8 cellular contexts compared by ENCODE assay signal in the genomic region with DNA sequence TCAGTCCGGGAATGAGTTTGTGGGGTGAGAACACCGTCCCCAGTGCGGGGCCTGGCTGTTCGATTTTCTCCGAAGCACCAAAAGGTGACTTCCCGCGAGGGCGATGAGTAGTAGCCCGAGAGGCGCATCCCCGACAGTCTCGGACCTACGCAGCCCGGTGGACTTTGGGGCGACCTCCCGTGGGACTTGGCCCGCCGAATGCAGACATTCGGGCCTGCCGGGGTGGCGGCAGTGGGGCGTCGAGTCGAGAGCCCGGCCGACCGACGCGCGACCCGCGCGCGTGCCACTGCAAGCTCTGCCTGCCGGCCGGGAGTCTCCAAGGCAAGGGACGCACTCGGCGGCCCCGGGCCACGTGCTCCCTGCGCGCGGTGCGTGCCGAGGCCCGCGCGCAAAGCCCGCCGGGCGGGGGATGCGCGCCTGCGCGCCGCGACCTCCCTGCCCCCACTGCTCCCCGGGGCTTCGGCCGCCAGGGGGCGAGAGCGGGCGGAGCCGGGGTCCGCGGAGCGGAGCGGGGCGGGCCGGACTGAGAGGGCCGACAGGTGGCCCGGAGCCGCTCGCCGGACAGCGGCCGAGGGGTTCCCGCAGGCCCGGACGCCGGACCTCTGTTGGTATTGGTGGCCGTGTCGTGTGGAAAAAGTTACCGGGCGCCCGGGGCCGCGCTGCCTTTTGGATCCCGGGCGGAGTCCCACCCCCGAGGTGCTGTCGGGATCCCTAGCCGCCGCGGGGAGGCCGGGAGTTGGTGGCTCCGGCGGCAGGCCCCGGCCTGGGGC. TPM values are rescaled to one million over a fixed set of nuclear protein-coding genes. Genes with fewer than 3 reads are reported as not detected.
A peak's percentile ranks its signal among the peaks of the same experiment; 100 is the strongest.
DNase-seq lines count a peak whose midpoint lies in the region; ATAC-seq and TF ChIP-seq lines count a peak whose summit lies in the region.

No MANE protein-coding gene starts in this region.

- H3K4me3 ChIP-seq in endodermal cell (ENCODE audit: low read length), result peak overlapping the region; percentile 95
- H3K4me3 ChIP-seq in mesodermal cell (ENCODE audit: extremely low read depth, insufficient read depth, low read length, poor library complexity, severe bottlenecking), result peak overlapping the region; percentile 97

- no peaks in the 10 kb centered on the region for H3K27me3 ChIP-seq in endodermal cell (ENCODE audit: control insufficient read depth, insufficient read depth, low read length, poor library complexity, severe bottlenecking)

- H3K36me3 ChIP-seq in endodermal cell (ENCODE audit: control insufficient read depth, insufficient read depth, low read length) (peaks cover 32% of the 10 kb centered on the region), mesodermal cell (ENCODE audit: control insufficient read depth, insufficient read depth, low read length) (peaks cover 39% of the 10 kb centered on the region)

- H3K27ac ChIP-seq in endodermal cell (ENCODE audit: low read depth, low read length), result peak overlapping the region; percentile 97
- H3K27ac ChIP-seq in mesodermal cell (ENCODE audit: low read depth, low read length, severe bottlenecking), result peak overlapping the region; percentile 88

- peaks cover 33% of the 10 kb centered on the region for H3K4me1 Mint-ChIP-seq in activated CD8-positive, alpha-beta memory T cell treated with anti-CD3 and anti-CD28 coated beads, Interleukin-2, amount 10 ng/mL, durations not matched to agents 7 days and 5 days
- peaks cover 23% of the 10 kb centered on the region for H3K4me1 Mint-ChIP-seq in endodermal cell

- H3K9me3 Mint-ChIP-seq in activated CD8-positive, alpha-beta memory T cell treated with anti-CD3 and anti-CD28 coated beads, Interleukin-2, amount 10 ng/mL, durations not matched to agents 7 days and 5 days (ENCODE audit: low read depth), result no peaks in the 10 kb centered on the region
- H3K9me3 Mint-ChIP-seq in endodermal cell, result peaks cover 1% of the 10 kb centered on the region

- H3K27me3 Mint-ChIP-seq in activated CD8-positive, alpha-beta memory T cell treated with anti-CD3 and anti-CD28 coated beads, Interleukin-2, amount 10 ng/mL, durations not matched to agents 7 days and 5 days, result peaks cover 2% of the 10 kb centered on the region
- no peaks in the 10 kb centered on the region for H3K27me3 Mint-ChIP-seq in endodermal cell (ENCODE audit: insufficient read depth)

- H3K27ac Mint-ChIP-seq in activated CD8-positive, alpha-beta memory T cell treated with anti-CD3 and anti-CD28 coated beads, Interleukin-2, amount 10 ng/mL, durations not matched to agents 7 days and 5 days, result peak overlapping the region; percentile 94
- H3K27ac Mint-ChIP-seq in endodermal cell, result peak overlapping the region; percentile 96

- H3K4me1 ChIP-seq in endodermal cell (ENCODE audit: control insufficient read depth, insufficient read depth, low read length) (no peaks in the 10 kb centered on the region), mesodermal cell (ENCODE audit: control insufficient read depth, insufficient read depth, low read length, poor library complexity, severe bottlenecking) (peaks cover 12% of the 10 kb centered on the region)

- H3K9me3 ChIP-seq in endodermal cell (ENCODE audit: control insufficient read depth, low read length) (no peaks in the 10 kb centered on the region), mesodermal cell (ENCODE audit: control insufficient read depth, low read length) (no peaks in the 10 kb centered on the region)

- CTCF ChIA-PET in activated CD8-positive, alpha-beta memory T cell treated with anti-CD3 and anti-CD28 coated beads, Interleukin-2, amount 10 ng/mL, durations not matched to agents 7 days and 5 days (lab: Charles Lee), result interaction anchor here (0.6 to 16.8 kb wide), 6 partner anchors 10 to 591 kb away, joined by 3 to 202 read pairs (median 5); no protein-coding TSS in a partner anchor

- peak; percentile 86 for TF ChIP-seq CTCF in endodermal cell (conservative IDR thresholded peaks at IDR 0.05)

- peak overlapping the region; percentile 97 for H3K4me3 Mint-ChIP-seq in activated CD8-positive, alpha-beta memory T cell treated with anti-CD3 and anti-CD28 coated beads, Interleukin-2, amount 10 ng/mL, durations not matched to agents 7 days and 5 days
- peak overlapping the region; percentile 97 for H3K4me3 Mint-ChIP-seq in endodermal cell

- DNase-seq in DMS153 (lab: John Stamatoyannopoulos, UW) (peak; percentile 33), DMS153 treated with DMSO at 0.1 percent for 48 hours (lab: John Stamatoyannopoulos, UW; ENCODE audit: unreplicated experiment) (no peak), NCI-H748 (lab: John Stamatoyannopoulos, UW; ENCODE audit: unreplicated experiment) (peak; percentile 89), endodermal cell (peak; percentile 93)
- peak; percentile 87 for DNase-seq in activated CD8-positive, alpha-beta memory T cell treated with anti-CD3 and anti-CD28 coated beads, Interleukin-2, amount 10 ng/mL, durations not matched to agents 7 days and 5 days
- DNase-seq in stimulated activated CD8-positive, alpha-beta memory T cell treated with anti-CD3 and anti-CD28 coated beads, Interleukin-12 subunit alpha, Interleukin-12 subunit beta, amount 100 ng/mL, for 4 hours (ENCODE audit: low read depth), result peak; percentile 76

- peak; percentile 12 for ATAC-seq in HG02970 (IDR thresholded peaks at IDR 0.05; ENCODE audit: low FRiP score, unreplicated experiment)
- peak; percentile 28 for ATAC-seq in activated CD8-positive, alpha-beta memory T cell treated with anti-CD3 and anti-CD28 coated beads, Interleukin-2, amount 10 ng/mL, durations not matched to agents 7 days and 5 days

- H3K36me3 Mint-ChIP-seq in activated CD8-positive, alpha-beta memory T cell treated with anti-CD3 and anti-CD28 coated beads, Interleukin-2, amount 10 ng/mL, durations not matched to agents 7 days and 5 days, result peaks cover 37% of the 10 kb centered on the region
- peaks cover 32% of the 10 kb centered on the region for H3K36me3 Mint-ChIP-seq in endodermal cell (ENCODE audit: low read depth)

- 0% methylated on average over 26 to 100 of the region's 100 CpGs for WGBS in endodermal cell (ENCODE audit: insufficient coverage in 1 of 2, insufficient read length in 1 of 2), 2 experiments
- 0% methylated on average over 74 to 85 of the region's 100 CpGs for WGBS in mesodermal cell (ENCODE audit: insufficient coverage in 2 of 2), 2 experiments

- peak overlapping the region; percentile 99 for H3K9ac ChIP-seq in endodermal cell (ENCODE audit: extremely low read depth, low read length, poor library complexity, severe bottlenecking)

RNA-seq across cellular contexts. Expression of a gene that starts 1.8 kb away (rescaled TPM):
- total RNA-seq in activated CD8-positive, alpha-beta memory T cell treated with anti-CD3 and anti-CD28 coated beads, Interleukin-2, amount 10 ng/mL, durations not matched to agents 7 days and 5 days, result 1,000 to 10,000 TPM; 1,489 to 1,775 TPM
- 1,000 to 10,000 TPM; 1,233 to 1,450 TPM for total RNA-seq in endodermal cell
- polyA plus RNA-seq in endodermal cell (2013, experiment 1 of 2), result 1,679 TPM
- 1,712 TPM for polyA plus RNA-seq in endodermal cell (2013, experiment 2 of 2)
- polyA plus RNA-seq in mesodermal cell (2013, experiment 1 of 2), result 986 TPM
- 1,146 TPM for polyA plus RNA-seq in mesodermal cell (2013, experiment 2 of 2)
